20 cellular contexts compared by ENCODE assay signal in genomic region chr5:37846786-37847310, GRCh38. TPM values are rescaled to one million over a fixed set of nuclear protein-coding genes. Genes with fewer than 3 reads are reported as not detected.
"Had no signal": no experiment of that assay in that cellular context is flagged by ENCODE, and none has a peak within 500 bp of the region (broad histone marks: within the 10 kb centered on the region; RNA-seq: fewer than 3 reads in every experiment).

No MANE protein-coding gene starts in this region.

- H3K4me2 ChIP-seq: neural progenitor cell had no signal

- H3K9me3 ChIP-seq: mucosa of descending colon, prostate gland, suprapubic skin, transverse colon, vagina had no signal

- H3K9ac ChIP-seq: neural progenitor cell had no signal

- ATAC-seq: activated CD4-positive, alpha-beta T cell treated with anti-CD3 and anti-CD28 coated beads for 36 hours; effector memory CD8-positive, alpha-beta T cell; left ventricle myocardium superior; mucosa of descending colon; right cardiac atrium; stimulated activated naive CD8-positive, alpha-beta T cell treated with anti-CD3 and anti-CD28 coated beads, Interleukin-15, amount 100 ng/mL, for 72 hours had no signal

- H3K4me1 ChIP-seq: prostate gland, suprapubic skin, transverse colon, vagina had no signal

- DNase-seq: activated CD4-positive, alpha-beta T cell treated with anti-CD3 and anti-CD28 coated beads for 36 hours; activated CD4-positive, alpha-beta T cell treated with anti-CD3 and anti-CD28 coated beads, Interleukin-2, amount 50 U/mL, for 48 hours; activated naive CD8-positive, alpha-beta T cell treated with anti-CD3 and anti-CD28 coated beads for 36 hours; amniotic stem cell; caudate nucleus; effector memory CD8-positive, alpha-beta T cell; hypothalamus; left ventricle myocardium superior; mucosa of descending colon; naive B cell; right cardiac atrium; stimulated activated naive CD8-positive, alpha-beta T cell treated with anti-CD3 and anti-CD28 coated beads, Interleukin-15, amount 100 ng/mL, for 72 hours; T-helper 2 cell; transverse colon; WERI-Rb-1 had no signal

- H3K27ac ChIP-seq: neural progenitor cell, prostate gland, suprapubic skin, transverse colon, vagina had no signal

- H3K4me3 ChIP-seq: mucosa of descending colon, neural progenitor cell, prostate gland, suprapubic skin, transverse colon, vagina had no signal

- H3K27me3 ChIP-seq: vagina had no signal

- H3K36me3 ChIP-seq: neural progenitor cell, prostate gland, suprapubic skin, transverse colon, vagina, WERI-Rb-1 had no signal

RNA-seq across cellular contexts. Expression of gene GDNF, which starts 7.0 kb away (rescaled TPM):
- total RNA-seq: activated CD4-positive, alpha-beta T cell treated with anti-CD3 and anti-CD28 coated beads for 36 hours; activated naive CD8-positive, alpha-beta T cell treated with anti-CD3 and anti-CD28 coated beads for 36 hours; dermis microvascular lymphatic vessel endothelial cell had no signal
